In the genomic region with DNA sequence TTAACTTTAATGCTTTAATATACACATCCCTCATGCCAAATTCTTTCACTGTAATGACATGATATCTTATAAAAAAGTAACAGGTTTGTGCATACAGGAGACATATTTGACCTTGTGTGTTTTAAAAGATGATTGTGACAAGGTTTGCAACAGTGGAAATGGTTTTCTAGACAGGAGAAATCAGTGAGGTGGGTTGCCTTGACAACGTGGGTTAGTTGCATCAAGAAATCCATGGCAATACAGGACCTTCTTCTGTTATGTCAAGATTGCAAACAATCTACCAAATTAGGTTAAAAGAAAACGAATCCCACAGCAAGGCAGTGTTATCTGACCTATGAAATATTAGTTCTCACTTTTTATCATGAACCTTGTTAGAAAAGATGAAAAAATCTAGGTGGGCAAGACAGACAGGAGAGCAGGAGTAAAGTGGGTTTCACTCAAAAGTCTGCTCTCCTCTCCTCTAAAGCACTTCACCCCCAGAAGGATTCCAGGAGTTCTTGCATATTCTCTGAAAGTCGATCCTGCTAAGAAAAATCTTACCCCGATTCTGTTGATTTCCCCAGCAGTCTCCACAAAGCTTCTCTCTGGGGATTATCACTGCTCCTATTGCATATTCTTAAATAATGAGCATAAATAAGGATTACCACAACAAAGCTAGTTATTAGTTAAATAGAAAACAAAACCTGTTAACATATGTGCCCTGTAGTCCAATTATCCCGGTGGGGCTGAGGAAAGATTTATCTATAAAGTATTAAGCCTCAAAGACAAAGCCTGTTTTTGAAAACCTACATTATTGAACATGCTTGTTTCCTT, we compare ENCODE assay signal across 2 cellular contexts.
TF ChIP-seq lines count a peak whose summit lies in the region.

No MANE protein-coding gene starts in this region.

TF ChIP-seq in H1, 55 proteins besides CTCF, POLR2A, EP300 and RAD21:
- no peak for TF ChIP-seq ATF3 (IDR thresholded peaks at IDR 0.05; ENCODE audit: insufficient read depth, low read depth, low read length)
- TF ChIP-seq TEAD4 (IDR thresholded peaks at IDR 0.05; ENCODE audit: low read depth, low read length): peak; percentile 60; the same call in 1 of the 2 replicates

TF ChIP-seq in neural cell, 6 proteins besides CTCF, POLR2A, EP300 and RAD21:
- TF ChIP-seq POLR2AphosphoS5 (IDR thresholded peaks at IDR 0.05) (no peak), MXI1 (conservative IDR thresholded peaks at IDR 0.05; ENCODE audit: poor library complexity, severe bottlenecking) (peak; percentile 34), EZH2 (IDR thresholded peaks at IDR 0.05; ENCODE audit: borderline replicate concordance, insufficient read depth, low read length, poor library complexity, severe bottlenecking) (no peak), SMC3 (conservative IDR thresholded peaks at IDR 0.05; ENCODE audit: poor library complexity) (no peak)
- TF ChIP-seq, protein P1, sequence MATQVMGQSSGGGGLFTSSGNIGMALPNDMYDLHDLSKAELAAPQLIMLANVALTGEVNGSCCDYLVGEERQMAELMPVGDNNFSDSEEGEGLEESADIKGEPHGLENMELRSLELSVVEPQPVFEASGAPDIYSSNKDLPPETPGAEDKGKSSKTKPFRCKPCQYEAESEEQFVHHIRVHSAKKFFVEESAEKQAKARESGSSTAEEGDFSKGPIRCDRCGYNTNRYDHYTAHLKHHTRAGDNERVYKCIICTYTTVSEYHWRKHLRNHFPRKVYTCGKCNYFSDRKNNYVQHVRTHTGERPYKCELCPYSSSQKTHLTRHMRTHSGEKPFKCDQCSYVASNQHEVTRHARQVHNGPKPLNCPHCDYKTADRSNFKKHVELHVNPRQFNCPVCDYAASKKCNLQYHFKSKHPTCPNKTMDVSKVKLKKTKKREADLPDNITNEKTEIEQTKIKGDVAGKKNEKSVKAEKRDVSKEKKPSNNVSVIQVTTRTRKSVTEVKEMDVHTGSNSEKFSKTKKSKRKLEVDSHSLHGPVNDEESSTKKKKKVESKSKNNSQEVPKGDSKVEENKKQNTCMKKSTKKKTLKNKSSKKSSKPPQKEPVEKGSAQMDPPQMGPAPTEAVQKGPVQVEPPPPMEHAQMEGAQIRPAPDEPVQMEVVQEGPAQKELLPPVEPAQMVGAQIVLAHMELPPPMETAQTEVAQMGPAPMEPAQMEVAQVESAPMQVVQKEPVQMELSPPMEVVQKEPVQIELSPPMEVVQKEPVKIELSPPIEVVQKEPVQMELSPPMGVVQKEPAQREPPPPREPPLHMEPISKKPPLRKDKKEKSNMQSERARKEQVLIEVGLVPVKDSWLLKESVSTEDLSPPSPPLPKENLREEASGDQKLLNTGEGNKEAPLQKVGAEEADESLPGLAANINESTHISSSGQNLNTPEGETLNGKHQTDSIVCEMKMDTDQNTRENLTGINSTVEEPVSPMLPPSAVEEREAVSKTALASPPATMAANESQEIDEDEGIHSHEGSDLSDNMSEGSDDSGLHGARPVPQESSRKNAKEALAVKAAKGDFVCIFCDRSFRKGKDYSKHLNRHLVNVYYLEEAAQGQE (IDR thresholded peaks at IDR 0.05; ENCODE audit: borderline replicate concordance): no peak
TF ChIP-seq in neural cell: peak in this region for 1.
